15 cellular contexts compared by ENCODE assay signal in genomic region chr3:9909221-9910013, GRCh38.
DNase-seq lines count a peak whose midpoint lies in the region; ATAC-seq lines count a peak whose summit lies in the region.
"Had no signal": no experiment of that assay in that cellular context is flagged by ENCODE, and none has a peak within 500 bp of the region (broad histone marks: within the 10 kb centered on the region; RNA-seq: fewer than 3 reads in every experiment).

No MANE protein-coding gene starts in this region.

- peak; percentile 47 for ATAC-seq in stimulated activated naive CD8-positive, alpha-beta T cell treated with anti-CD3 and anti-CD28 coated beads, Interleukin-15, Interleukin-2, amounts not matched to agents 100 U/mL and 50 U/mL, for 24 hours
- ATAC-seq in HG03045 (IDR thresholded peaks at IDR 0.05; ENCODE audit: unreplicated experiment): no peak
- ATAC-seq: SK-N-SH treated with all-trans-retinoic acid at 6 μM for 48 hours had no signal

- DNase-seq in activated naive CD4-positive, alpha-beta T cell treated with Interleukin-2 at 50 U/mL for 16 hours: peak; percentile 50
- no peak for DNase-seq in activated naive CD4-positive, alpha-beta T cell (lab: John Stamatoyannopoulos, UW)
- DNase-seq in MV-4-11 (lab: John Stamatoyannopoulos, UW) (peak; percentile 25), kidney tubule cell (ENCODE audit: low spot score) (peak; percentile 40), T-helper 9 cell (no peak), glomerular visceral epithelial cell (ENCODE audit: extremely low spot score) (no peak)
- DNase-seq in stimulated activated naive CD8-positive, alpha-beta T cell treated with anti-CD3 and anti-CD28 coated beads, Interleukin-15, Interleukin-2, amounts not matched to agents 100 U/mL and 50 U/mL, for 24 hours: no peak
- DNase-seq: activated naive CD8-positive, alpha-beta T cell treated with anti-CD3 and anti-CD28 coated beads, Interleukin-2, amount 10 ng/mL, durations not matched to agents 7 days and 5 days; caudate nucleus; COR-L47; NCI-H1105 treated with DMSO at 0.1 percent for 48 hours; NCI-H774; Peyer's patch had no signal

Comparison
In these comparisons a context has a peak if more than half of its experiments do, and no peak if none do; other contexts are left out.
1. DNase-seq: peak in activated naive CD4-positive, alpha-beta T cell treated with Interleukin-2 at 50 U/mL for 16 hours (single experiment), MV-4-11 (single experiment) and kidney tubule cell (single experiment); none in activated naive CD4-positive, alpha-beta T cell (0 of 4), stimulated activated naive CD8-positive, alpha-beta T cell treated with anti-CD3 and anti-CD28 coated beads, Interleukin-15, Interleukin-2, amounts not matched to agents 100 U/mL and 50 U/mL, for 24 hours (single experiment), T-helper 9 cell (single experiment) and glomerular visceral epithelial cell (single experiment).